In genomic region chr1:3910049-3910731, GRCh38 we compare ENCODE assay signal across 1 cellular context.
TF ChIP-seq lines count a peak whose summit lies in the region.

No MANE protein-coding gene starts in this region.

TF ChIP-seq in H1, 55 proteins besides CTCF, POLR2A, EP300 and RAD21:
- TF ChIP-seq KDM5A (IDR thresholded peaks at IDR 0.05; ENCODE audit: low read length) (no peak), TAF1 (IDR thresholded peaks at IDR 0.05; ENCODE audit: low read depth, low read length) (no peak), E2F6 (IDR thresholded peaks at IDR 0.05) (no peak), CHD7 (IDR thresholded peaks at IDR 0.05; ENCODE audit: insufficient replicate concordance, low read length) (no peak), HDAC2 (IDR thresholded peaks at IDR 0.05; ENCODE audit: borderline replicate concordance in 1 of 2, low read depth in 2 of 2, low read length in 2 of 2) (no peak), JUND (IDR thresholded peaks at IDR 0.05; ENCODE audit: low read length) (no peak), TEAD4 (IDR thresholded peaks at IDR 0.05; ENCODE audit: low read depth, low read length) (no peak), SUZ12 (IDR thresholded peaks at IDR 0.05; ENCODE audit: low read length) (no peak), TAF7 (optimal IDR thresholded peaks at IDR 0.05; ENCODE audit: borderline replicate concordance, low read depth, low read length) (no peak), SIX5 (IDR thresholded peaks at IDR 0.05; ENCODE audit: low read depth, low read length) (no peak), CBX5 (IDR thresholded peaks at IDR 0.05; ENCODE audit: low read depth, low read length) (no peak), EZH2 (IDR thresholded peaks at IDR 0.05; ENCODE audit: low read depth, low read length, severe bottlenecking) (no peak), NANOG (IDR thresholded peaks at IDR 0.05; ENCODE audit: insufficient read depth, low read depth, low read length, poor library complexity, severe bottlenecking) (no peak)
TF ChIP-seq in H1: peak in this region for 0.
